ENCODE assay signal across 12 cellular contexts in genomic region chr20:33828326-33828834, GRCh38. TPM values are rescaled to one million over a fixed set of nuclear protein-coding genes. Genes with fewer than 3 reads are reported as not detected.
A peak's percentile ranks its signal among the peaks of the same experiment; 100 is the strongest.
DNase-seq lines count a peak whose midpoint lies in the region; ATAC-seq and TF ChIP-seq lines count a peak whose summit lies in the region.
"Had no signal": no experiment of that assay in that cellular context is flagged by ENCODE, and none has a peak within 500 bp of the region (broad histone marks: within the 10 kb centered on the region; RNA-seq: fewer than 3 reads in every experiment).

No MANE protein-coding gene starts in this region.

- H3K27me3 ChIP-seq in heart left ventricle, result no peaks in the 10 kb centered on the region
- H3K27me3 ChIP-seq in esophagus muscularis mucosa, result no peaks in the 10 kb centered on the region
- H3K27me3 ChIP-seq: SJSA1 had no signal

- no peaks in the 10 kb centered on the region for H3K9me3 ChIP-seq in heart left ventricle
- no peaks in the 10 kb centered on the region for H3K9me3 ChIP-seq in esophagus muscularis mucosa
- H3K9me3 ChIP-seq: SJSA1 had no signal

- H3K27ac Mint-ChIP-seq in osteocyte (ENCODE audit: unreplicated experiment), result peak overlapping the region; percentile 66

- peak overlapping the region in 7 of 12 donors; percentile 0 to 69 (median 41) for H3K27ac ChIP-seq in heart left ventricle
- H3K27ac ChIP-seq in esophagus muscularis mucosa (replicated peaks in 1 of 4), result peak overlapping the region; percentile 61 to 75 (median 68)
- H3K27ac ChIP-seq: SJSA1 had no signal

- no peak for DNase-seq in heart left ventricle
- no peak for DNase-seq in Right ventricle myocardium inferior (ENCODE audit: missing footprints)
- no peak for DNase-seq in esophagus muscularis mucosa (ENCODE audit: extremely low spot score)
- DNase-seq in osteocyte (ENCODE audit: extremely low spot score, unreplicated experiment), result no peak
- DNase-seq in Ammon's horn (ENCODE audit: low spot score), result no peak
- DNase-seq in cerebellum (ENCODE audit: low spot score), result no peak
- no peak for DNase-seq in activated effector memory CD4-positive, alpha-beta T cell treated with Interleukin-2 at 50 U/mL for 16 hours
- DNase-seq: kidney glomerular epithelial cell; NCI-H510A; stimulated activated CD4-positive, alpha-beta T cell treated with anti-CD3 and anti-CD28 coated beads, Interleukin-4, amount 100 ng/mL, for 24 hours had no signal

- H3K27me3 Mint-ChIP-seq in osteocyte (ENCODE audit: unreplicated experiment), result no peaks in the 10 kb centered on the region

- no peak for TF ChIP-seq CTCF in heart left ventricle (IDR thresholded peaks at IDR 0.05)
- no peak for TF ChIP-seq CTCF in esophagus muscularis mucosa (IDR thresholded peaks at IDR 0.05)
- TF ChIP-seq CTCF in osteocyte (IDR thresholded peaks at IDR 0.05), result no peak

- ATAC-seq in heart left ventricle (peak in 2 of 4 donors; percentile 33 to 35), Right ventricle myocardium inferior (no peak), HG02981 (IDR thresholded peaks at IDR 0.05; ENCODE audit: unreplicated experiment) (no peak)

- TF ChIP-seq EP300 in esophagus muscularis mucosa (IDR thresholded peaks at IDR 0.05), result no peak

- no peak overlapping the region for H3K4me3 Mint-ChIP-seq in osteocyte (ENCODE audit: unreplicated experiment)

- H3K36me3 Mint-ChIP-seq in osteocyte (ENCODE audit: unreplicated experiment), result no peaks in the 10 kb centered on the region

- H3K4me3 ChIP-seq in heart left ventricle (no peak overlapping the region), esophagus muscularis mucosa (no peak overlapping the region)
- H3K4me3 ChIP-seq: SJSA1 had no signal

- peaks cover 59% of the 10 kb centered on the region for H3K4me1 Mint-ChIP-seq in osteocyte (ENCODE audit: unreplicated experiment)

- no peaks in the 10 kb centered on the region for H3K9me3 Mint-ChIP-seq in osteocyte (ENCODE audit: unreplicated experiment)

- H3K36me3 ChIP-seq in heart left ventricle (peaks cover 0 to 5% (median 0%) of the 10 kb centered on the region in 9 donors), esophagus muscularis mucosa (peaks cover 0 to 4% (median 0%) of the 10 kb centered on the region in 4 donors)

- intact Hi-C loops in heart left ventricle (cut with DNase I) (no loop called here), Right ventricle myocardium inferior (cut with DNase I) (no loop called here), esophagus muscularis mucosa (cut with DNase I) (no loop called here)

- TF ChIP-seq POLR2A in heart left ventricle (IDR thresholded peaks at IDR 0.05) (no peak), esophagus muscularis mucosa (IDR thresholded peaks at IDR 0.05; ENCODE audit: low read depth) (no peak)

- H3K4me1 ChIP-seq in heart left ventricle, result peaks cover 4 to 100% (median 86%) of the 10 kb centered on the region in 12 donors
- peaks cover 89 to 99% (median 93%) of the 10 kb centered on the region in 4 donors for H3K4me1 ChIP-seq in esophagus muscularis mucosa

- 35 to 62% (median 51%) methylated on average over 9 of the region's 9 CpGs for WGBS in heart left ventricle, 4 donors
- WGBS in esophagus muscularis mucosa, result 47% methylated on average over 9 of the region's 9 CpGs

RNA-seq across cellular contexts. Expression of gene CHMP4B, which starts 17.2 kb away (rescaled TPM):
- total RNA-seq in heart left ventricle (100 to 1,000 TPM in 5 of 9 donors, 10 to 100 TPM in 4; 46.2 to 225 (median 106) TPM), Right ventricle myocardium inferior (108 TPM), esophagus muscularis mucosa (100 to 1,000 TPM in 2 of 4 donors, 10 to 100 TPM in 2; 90.8 to 116 (median 100) TPM), osteocyte (87.5 and 92.5 TPM in 2 replicates), cerebellum (20.4 TPM)
- 100 to 1,000 TPM; 127 to 233 TPM for polyA plus RNA-seq in heart left ventricle
